Comparison of ENCODE assay signal across 7 cellular contexts in genomic region chr1:145010580-145010979, GRCh38.
DNase-seq lines count a peak whose midpoint lies in the region; ATAC-seq, FAIRE-seq and TF ChIP-seq lines count a peak whose summit lies in the region.
"Not testable (repeated sequence)": the region's sequence is repeated elsewhere in the genome, so short reads cannot be mapped to it uniquely, and the experiment has no call there.

No MANE protein-coding gene starts in this region.

- POLR2A ChIA-PET in CD8-positive, alpha-beta memory T cell (lab: Charles Lee); activated CD4-positive, alpha-beta memory T cell treated with anti-CD3 and anti-CD28 coated beads, Interleukin-2, amount 10 ng/mL, durations not matched to agents 7 days and 5 days (lab: Charles Lee); K562 (lab: Yijun Ruan, JAX): not testable (repeated sequence)

- not testable (repeated sequence) for BruUV-seq in K562 (replicated peaks; lab: Mats Ljungman, UMichigan)

- not testable (repeated sequence) for H3K27ac Mint-ChIP-seq in CD8-positive, alpha-beta memory T cell; activated CD4-positive, alpha-beta memory T cell treated with anti-CD3 and anti-CD28 coated beads, Interleukin-2, amount 10 ng/mL, durations not matched to agents 7 days and 5 days

- not testable (repeated sequence) for H3K9me1 ChIP-seq in K562 (ENCODE audit: control insufficient read depth, insufficient read depth, low read length)

- not testable (repeated sequence) for TF ChIP-seq POLR2A in K562 (conservative IDR thresholded peaks at IDR 0.05); right lobe of liver (IDR thresholded peaks at IDR 0.05)

- not testable (repeated sequence) for H3K4me1 Mint-ChIP-seq in CD8-positive, alpha-beta memory T cell; activated CD4-positive, alpha-beta memory T cell treated with anti-CD3 and anti-CD28 coated beads, Interleukin-2, amount 10 ng/mL, durations not matched to agents 7 days and 5 days

- not testable (repeated sequence) for H3F3A ChIP-seq in MM.1S (ENCODE audit: insufficient read depth, low read length)

- TF ChIP-seq RAD21 in K562 (CRISPR knock-in tag; conservative IDR thresholded peaks at IDR 0.05 in 1 of 2, IDR thresholded peaks at IDR 0.05 in 1 of 2), result not testable (repeated sequence)

- not testable (repeated sequence) for TF ChIP-seq EP300 in K562 (IDR thresholded peaks at IDR 0.05; ENCODE audit: low read length)

- not testable (repeated sequence) for H3K27me3 Mint-ChIP-seq in CD8-positive, alpha-beta memory T cell; activated CD4-positive, alpha-beta memory T cell treated with anti-CD3 and anti-CD28 coated beads, Interleukin-2, amount 10 ng/mL, durations not matched to agents 7 days and 5 days

- not testable (repeated sequence) for H3K9me2 ChIP-seq in MM.1S (replicated peaks; ENCODE audit: insufficient read depth, low read length)

- CTCF ChIA-PET in CD8-positive, alpha-beta memory T cell (lab: Charles Lee); activated CD4-positive, alpha-beta memory T cell treated with anti-CD3 and anti-CD28 coated beads, Interleukin-2, amount 10 ng/mL, durations not matched to agents 7 days and 5 days (lab: Charles Lee); K562 (lab: Yijun Ruan, JAX; ENCODE audit: low intra/inter-chr PET ratio): not testable (repeated sequence)

- 0% methylated on average over 1 of the region's 3 CpGs for WGBS in K562 (ENCODE audit: insufficient coverage, low coverage, missing lambda C conversion rate)
- 36% methylated on average over 2 of the region's 3 CpGs for WGBS in right lobe of liver (ENCODE audit: insufficient coverage, low coverage, low lambda C conversion rate, missing lambda C conversion rate)

- H3K4me3 ChIP-seq in CD8-positive, alpha-beta memory T cell (ENCODE audit: low read length); MM.1S (ENCODE audit: low read length); K562; right lobe of liver: not testable (repeated sequence)

- not testable (repeated sequence) for H2AFZ ChIP-seq in MM.1S (ENCODE audit: low read length); K562 (ENCODE audit: low read depth, low read length)

- not testable (repeated sequence) for H3K27ac ChIP-seq in CD8-positive, alpha-beta memory T cell (ENCODE audit: low read depth, low read length); MM.1S (ENCODE audit: low read length); K562 (ENCODE audit: extremely low read depth, low read depth, low read length); right lobe of liver

- not testable (repeated sequence) for H3K4me1 ChIP-seq in CD8-positive, alpha-beta memory T cell (ENCODE audit: insufficient read depth, low read length); MM.1S (ENCODE audit: low read length); K562 (replicated peaks in 1 of 2; ENCODE audit: control insufficient read depth in 2 of 2, insufficient read depth in 2 of 2, low read length in 2 of 2); right lobe of liver

- H3K79me2 ChIP-seq in MM.1S (ENCODE audit: low read length); K562 (ENCODE audit: control insufficient read depth, insufficient read depth, low read length): not testable (repeated sequence)

- H3K36me3 Mint-ChIP-seq in CD8-positive, alpha-beta memory T cell; activated CD4-positive, alpha-beta memory T cell treated with anti-CD3 and anti-CD28 coated beads, Interleukin-2, amount 10 ng/mL, durations not matched to agents 7 days and 5 days (ENCODE audit: low read depth): not testable (repeated sequence)

- H3K4me2 ChIP-seq in MM.1S (ENCODE audit: low read depth, low read length); K562 (ENCODE audit: insufficient read depth, low read length): not testable (repeated sequence)

- H3K9me3 ChIP-seq in CD8-positive, alpha-beta memory T cell (ENCODE audit: low read length); MM.1S (replicated peaks; ENCODE audit: insufficient read depth, low read length); K562 (replicated peaks; ENCODE audit: control insufficient read depth, insufficient read depth, low read depth, low read length); right lobe of liver: not testable (repeated sequence)

- intact Hi-C loops in K562 (cut with micrococcal nuclease); right lobe of liver (cut with DNase I): not testable (repeated sequence)

- peak; percentile 69 for FAIRE-seq in A204.1 (lab: Jason Lieb, UNC)
- not testable (repeated sequence) for FAIRE-seq in K562 (lab: Jason Lieb, UNC)

- not testable (repeated sequence) for H3K27me3 ChIP-seq in CD8-positive, alpha-beta memory T cell (ENCODE audit: insufficient read depth, low read length, poor library complexity, severe bottlenecking); MM.1S (replicated peaks; ENCODE audit: insufficient read depth, low read length); K562 (ENCODE audit: control insufficient read depth in 2 of 2, insufficient read depth in 2 of 2, low read length in 2 of 2); right lobe of liver

- H3K9me3 Mint-ChIP-seq in CD8-positive, alpha-beta memory T cell; activated CD4-positive, alpha-beta memory T cell treated with anti-CD3 and anti-CD28 coated beads, Interleukin-2, amount 10 ng/mL, durations not matched to agents 7 days and 5 days: not testable (repeated sequence)

- not testable (repeated sequence) for H4K20me1 ChIP-seq in MM.1S (ENCODE audit: insufficient read depth, low read length); K562 (replicated peaks; ENCODE audit: control insufficient read depth, insufficient read depth, low read length)

- H3K9ac ChIP-seq in MM.1S (ENCODE audit: low read length); K562 (ENCODE audit: insufficient read depth in 1 of 2, low read depth in 2 of 2, low read length in 2 of 2): not testable (repeated sequence)

- peak overlapping the region in 5 of 7 donors; percentile 20 to 60 (median 51) for H3K4me3 Mint-ChIP-seq in CD8-positive, alpha-beta memory T cell
- peak overlapping the region; percentile 48 for H3K4me3 Mint-ChIP-seq in activated CD4-positive, alpha-beta memory T cell treated with anti-CD3 and anti-CD28 coated beads, Interleukin-2, amount 10 ng/mL, durations not matched to agents 7 days and 5 days

- H3K36me3 ChIP-seq in CD8-positive, alpha-beta memory T cell (ENCODE audit: insufficient read depth, low read length); MM.1S (replicated peaks; ENCODE audit: insufficient read depth, low read length); K562 (ENCODE audit: control insufficient read depth, insufficient read depth, low read length); right lobe of liver: not testable (repeated sequence)

- not testable (repeated sequence) for DNase-seq in CD8-positive, alpha-beta memory T cell; activated CD4-positive, alpha-beta memory T cell treated with anti-CD3 and anti-CD28 coated beads, Interleukin-2, amount 10 ng/mL, durations not matched to agents 7 days and 5 days; K562 (ENCODE audit: extremely low read depth in 1 of 4, low spot score in 3 of 4); right lobe of liver
- DNase-seq in MM.1S (peak; percentile 5), RPMI8226 (peak; percentile 1)

- not testable (repeated sequence) for TF ChIP-seq CTCF in MM.1S (IDR thresholded peaks at IDR 0.05; ENCODE audit: low read length); K562 (IDR thresholded peaks at IDR 0.05 in 2 of 3, conservative IDR thresholded peaks at IDR 0.05 in 1 of 3; ENCODE audit: insufficient read depth in 2 of 3, low read depth in 1 of 3, low read length in 3 of 3); right lobe of liver (IDR thresholded peaks at IDR 0.05)

- in situ Hi-C loops in K562 (cut with MboI), result not testable (repeated sequence)

- ATAC-seq in K562 (peak; percentile 56), right lobe of liver (peak; percentile 45 to 62 (median 58))
